Comparison of ENCODE assay signal across 16 cellular contexts in genomic region chr2:75146221-75146902, GRCh38. TPM values are rescaled to one million over a fixed set of nuclear protein-coding genes. Genes with fewer than 3 reads are reported as not detected.
"Had no signal": no experiment of that assay in that cellular context is flagged by ENCODE, and none has a peak within 500 bp of the region (broad histone marks: within the 10 kb centered on the region; RNA-seq: fewer than 3 reads in every experiment).

No MANE protein-coding gene starts in this region.

- H3K27me3 ChIP-seq: sigmoid colon, suprapubic skin had no signal

- H3K4me1 ChIP-seq: suprapubic skin had no signal

- H3K9me3 ChIP-seq: suprapubic skin had no signal

- H3K4me3 ChIP-seq: sigmoid colon, suprapubic skin had no signal

- H3K27ac ChIP-seq: suprapubic skin had no signal

- H3K36me3 ChIP-seq: sigmoid colon, suprapubic skin had no signal

- DNase-seq: activated CD4-positive, alpha-beta memory T cell treated with anti-CD3 and anti-CD28 coated beads for 36 hours; activated CD4-positive, CD25-positive, alpha-beta regulatory T cell treated with anti-CD3 and anti-CD28 coated beads, Interleukin-2, amount 50 U/mL, for 72 hours; activated gamma-delta T cell; activated T-cell treated with anti-CD3 and anti-CD28 coated beads, Interleukin-2, amount 50 U/mL, for 48 hours; cortex of kidney; effector CD8-positive, alpha-beta T cell; left ventricle myocardium superior; sigmoid colon; stimulated activated CD4-positive, alpha-beta T cell treated with anti-CD3 and anti-CD28 coated beads, Interleukin-12 subunit alpha, Interleukin-12 subunit beta, amount 100 ng/mL, for 4 hours; stimulated activated naive CD4-positive, alpha-beta T cell treated with Interleukin-2 at 50 U/mL for 16 hours had no signal

- ATAC-seq: left ventricle myocardium superior; natural killer cell treated with Interleukin-12 subunit alpha and Interleukin-12 subunit beta and Interleukin-15 and Interleukin-18, amount 100 ng/mL, for 72 hours had no signal

RNA-seq across cellular contexts. Expression of gene TACR1, which starts 53.0 kb away (rescaled TPM):
- total RNA-seq: activated CD4-positive, alpha-beta memory T cell treated with anti-CD3 and anti-CD28 coated beads for 36 hours; astrocyte; glomerular endothelial cell; kidney epithelial cell; natural killer cell treated with Interleukin-12 subunit alpha and Interleukin-12 subunit beta and Interleukin-15 and Interleukin-18, amount 100 ng/mL, for 72 hours; pulmonary artery endothelial cell had no signal
